In the genomic region with DNA sequence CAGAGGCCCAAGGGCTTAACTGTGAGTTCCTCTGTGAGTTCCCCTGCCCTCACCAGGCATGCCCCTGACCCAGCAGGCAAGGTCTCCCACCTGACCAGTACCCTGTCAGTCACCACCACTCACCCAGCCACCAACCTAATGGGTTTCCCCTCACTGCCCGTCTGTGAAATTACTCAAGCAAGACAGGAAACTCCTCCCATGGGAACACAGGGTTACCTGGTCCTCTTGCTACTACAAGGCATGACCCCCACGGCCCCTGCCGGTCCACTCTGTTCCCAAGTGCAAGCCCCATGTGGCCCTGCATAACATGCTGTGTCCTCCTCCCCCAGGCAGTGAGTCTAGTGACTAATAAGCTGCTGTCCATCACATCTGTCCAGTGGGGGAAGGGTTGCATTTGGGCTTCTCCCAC, we compare ENCODE assay signal across 12 cellular contexts. TPM values are rescaled to one million over a fixed set of nuclear protein-coding genes. Genes with fewer than 3 reads are reported as not detected.
DNase-seq lines count a peak whose midpoint lies in the region; ATAC-seq and TF ChIP-seq lines count a peak whose summit lies in the region.
"Had no signal": no experiment of that assay in that cellular context is flagged by ENCODE, and none has a peak within 500 bp of the region (broad histone marks: within the 10 kb centered on the region; RNA-seq: fewer than 3 reads in every experiment).

No MANE protein-coding gene starts in this region.

- no peaks in the 10 kb centered on the region for H3K9me3 Mint-ChIP-seq in CD8-positive, alpha-beta T cell
- H3K9me3 Mint-ChIP-seq: endodermal cell; T-helper 2 cell treated with Interferon-gamma antibody and Interleukin-4, amounts not matched to agents 5 μg/mL and 100 μg/mL, for 36 hours had no signal

- DNase-seq in CD8-positive, alpha-beta T cell: no peak
- no peak for DNase-seq in RWPE2 (ENCODE audit: low spot score)
- peak; percentile 7 for DNase-seq in kidney glomerular epithelial cell (lab: John Stamatoyannopoulos, UW)
- no peak for DNase-seq in SIG-M5 treated with dmso at 0.1 percent for 504 hours (lab: John Stamatoyannopoulos, UW; ENCODE audit: unreplicated experiment)
- no peak for DNase-seq in AG20443 (ENCODE audit: low spot score)
- DNase-seq in germinal center (ENCODE audit: low spot score): no peak
- no peak for DNase-seq in GF-D8 (lab: John Stamatoyannopoulos, UW)
- DNase-seq: Caco-2, endodermal cell had no signal

- intact Hi-C loops in CD8-positive, alpha-beta T cell (cut with DNase I, micrococcal nuclease): loop anchor here in 1 of 2 experiments (5.0 kb wide), 1 partner anchor 35 kb away; a partner anchor contains a TSS

- H3K27ac Mint-ChIP-seq in CD8-positive, alpha-beta T cell: peak overlapping the region; percentile 41
- H3K27ac Mint-ChIP-seq: endodermal cell; T-helper 2 cell treated with Interferon-gamma antibody and Interleukin-4, amounts not matched to agents 5 μg/mL and 100 μg/mL, for 36 hours had no signal

- CTCF ChIA-PET in CD8-positive, alpha-beta T cell (lab: Charles Lee): interaction anchor here (0.6 to 7.5 kb wide), 5 partner anchors 14 to 369 kb away, joined by 3 to 310 read pairs (median 74); a partner anchor contains a TSS

- no peak overlapping the region for H3K4me3 ChIP-seq in CD8-positive, alpha-beta T cell (ENCODE audit: low read depth, low read length)
- no peak overlapping the region for H3K4me3 ChIP-seq in RWPE2 (ENCODE audit: severe bottlenecking)

- peaks cover 33% of the 10 kb centered on the region for H3K4me1 ChIP-seq in CD8-positive, alpha-beta T cell (ENCODE audit: insufficient read depth, low read length)
- peaks cover 7% of the 10 kb centered on the region for H3K4me1 ChIP-seq in RWPE2 (ENCODE audit: insufficient read depth, poor library complexity, severe bottlenecking)
- H3K4me1 ChIP-seq: Caco-2 had no signal

- no peak for ATAC-seq in CD8-positive, alpha-beta T cell
- ATAC-seq in GM19452 (IDR thresholded peaks at IDR 0.05; ENCODE audit: unreplicated experiment): peak; percentile 45
- ATAC-seq in RWPE2 (ENCODE audit: low read depth): peak; percentile 32; the same call in 1 of the 3 replicates

- no peaks in the 10 kb centered on the region for H3K9me3 ChIP-seq in CD8-positive, alpha-beta T cell (ENCODE audit: low read length)
- H3K9me3 ChIP-seq in RWPE2 (ENCODE audit: severe bottlenecking): no peaks in the 10 kb centered on the region
- H3K9me3 ChIP-seq: Caco-2 had no signal

- H3K27me3 ChIP-seq in CD8-positive, alpha-beta T cell (ENCODE audit: insufficient read depth, low read length): no peaks in the 10 kb centered on the region
- no peaks in the 10 kb centered on the region for H3K27me3 ChIP-seq in RWPE2 (ENCODE audit: insufficient read depth, poor library complexity, severe bottlenecking)

- no peaks in the 10 kb centered on the region for H3K27me3 Mint-ChIP-seq in CD8-positive, alpha-beta T cell (ENCODE audit: low read depth)

- no peak overlapping the region for H3K27ac ChIP-seq in CD8-positive, alpha-beta T cell (ENCODE audit: low read depth, low read length)
- no peak overlapping the region for H3K27ac ChIP-seq in RWPE2 (ENCODE audit: poor library complexity, severe bottlenecking)

- peaks cover 57% of the 10 kb centered on the region for H3K4me1 Mint-ChIP-seq in CD8-positive, alpha-beta T cell (ENCODE audit: low read depth)

- H3K4me3 Mint-ChIP-seq in CD8-positive, alpha-beta T cell: no peak overlapping the region
- H3K4me3 Mint-ChIP-seq: endodermal cell; T-helper 2 cell treated with Interferon-gamma antibody and Interleukin-4, amounts not matched to agents 5 μg/mL and 100 μg/mL, for 36 hours had no signal

- TF ChIP-seq CTCF in CD8-positive, alpha-beta T cell (IDR thresholded peaks at IDR 0.05): no peak
- TF ChIP-seq CTCF in RWPE2 (IDR thresholded peaks at IDR 0.05; ENCODE audit: poor library complexity, severe bottlenecking): no peak

- H3K36me3 Mint-ChIP-seq in CD8-positive, alpha-beta T cell: peaks cover 74% of the 10 kb centered on the region

- POLR2A ChIA-PET in CD8-positive, alpha-beta T cell (lab: Charles Lee): interaction anchor here (1.3 kb wide), 1 partner anchor 9 kb away, joined by 4 read pairs; no protein-coding TSS in a partner anchor

- H3K36me3 ChIP-seq in CD8-positive, alpha-beta T cell (ENCODE audit: insufficient read depth, low read length): peaks cover 25% of the 10 kb centered on the region
- no peaks in the 10 kb centered on the region for H3K36me3 ChIP-seq in RWPE2 (ENCODE audit: low read depth)

RNA-seq across cellular contexts. Expression of a gene that starts 8.0 kb away (rescaled TPM):
- total RNA-seq in CD8-positive, alpha-beta T cell: 10 to 100 TPM; 13.4 to 14.1 TPM

RNA-seq across cellular contexts. Expression of a gene that starts 33.1 kb away (rescaled TPM):
- 1 to 10 TPM; 1.1 to 1.7 TPM for total RNA-seq in CD8-positive, alpha-beta T cell
- total RNA-seq: urinary bladder had no signal

RNA-seq across cellular contexts. Expression of a gene that starts 49.8 kb away (rescaled TPM):
- total RNA-seq in CD8-positive, alpha-beta T cell: not detected
- total RNA-seq: Caco-2, endodermal cell, urinary bladder had no signal
